1 cellular context compared by ENCODE assay signal in the genomic region with DNA sequence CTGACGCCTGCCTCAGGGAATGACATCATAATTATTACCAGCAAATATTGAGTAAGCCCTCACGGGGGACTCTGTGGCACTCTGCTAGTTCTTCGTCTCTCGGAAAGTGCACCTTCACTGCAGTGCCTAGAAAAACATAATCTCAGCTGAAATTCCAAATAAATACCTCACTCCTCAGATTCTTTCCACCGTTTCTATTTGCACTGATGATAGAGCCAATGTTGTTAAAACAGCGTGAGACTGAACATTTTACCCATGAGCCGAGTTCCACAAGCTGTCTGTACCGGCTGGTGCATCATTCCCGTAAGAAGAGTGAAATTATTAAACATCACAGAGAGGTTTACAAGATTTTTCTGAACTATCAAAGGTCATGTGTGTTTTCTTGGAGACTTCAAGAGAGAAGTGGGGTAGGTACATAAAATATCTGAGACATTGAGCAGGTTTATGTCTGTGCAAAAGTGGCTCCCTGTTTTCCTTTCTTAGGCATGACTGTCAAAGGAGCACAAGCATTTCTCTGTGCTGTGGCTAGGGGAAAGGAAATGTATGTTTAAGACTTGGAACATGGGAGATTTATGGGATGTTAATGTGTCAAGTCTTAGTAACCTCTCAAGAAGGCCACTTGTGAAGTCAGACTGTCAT.
TF ChIP-seq lines count a peak whose summit lies in the region.

No MANE protein-coding gene starts in this region.

TF ChIP-seq in neural cell, 6 proteins besides CTCF, POLR2A, EP300 and RAD21:
- peak; percentile 24 for TF ChIP-seq REST (IDR thresholded peaks at IDR 0.05; ENCODE audit: borderline replicate concordance)
- no peak for TF ChIP-seq EZH2 (IDR thresholded peaks at IDR 0.05; ENCODE audit: borderline replicate concordance, insufficient read depth, low read length, poor library complexity, severe bottlenecking)
